In genomic region chr1:50425376-50426107, GRCh38 we compare ENCODE assay signal across 1 cellular context.
TF ChIP-seq lines count a peak whose summit lies in the region.

No MANE protein-coding gene starts in this region.

TF ChIP-seq in HEK293, 187 proteins besides CTCF, POLR2A, EP300 and RAD21 (continued from another document):
- TF ChIP-seq ZBTB20 (tag by site-specific recombination; IDR thresholded peaks at IDR 0.05) = no peak
